8 cellular contexts compared by ENCODE assay signal in genomic region chr10:120423350-120424197, GRCh38. TPM values are rescaled to one million over a fixed set of nuclear protein-coding genes. Genes with fewer than 3 reads are reported as not detected.
A peak's percentile ranks its signal among the peaks of the same experiment; 100 is the strongest.
DNase-seq lines count a peak whose midpoint lies in the region; ATAC-seq and TF ChIP-seq lines count a peak whose summit lies in the region.

No MANE protein-coding gene starts in this region.

- DNase-seq in NCI-H146 (lab: John Stamatoyannopoulos, UW) (peak; percentile 18), NCI-H146 treated with DMSO at 0.1 percent for 48 hours (lab: John Stamatoyannopoulos, UW; ENCODE audit: unreplicated experiment) (no peak), LoVo (ENCODE audit: low spot score) (peak; percentile 58), glomerular visceral epithelial cell (ENCODE audit: extremely low spot score) (peak; percentile 76), pulmonary artery endothelial cell (ENCODE audit: low read depth, low spot score) (peak; percentile 40), NCI-H1436 treated with DMSO at 0.1 percent for 48 hours (lab: John Stamatoyannopoulos, UW) (no peak)

- TF ChIP-seq CTCF in WI38 (IDR thresholded peaks at IDR 0.05; ENCODE audit: low read depth, low read length): peak; percentile 44

- H3K4me3 ChIP-seq in WI38 (ENCODE audit: low read depth, low read length): no peak overlapping the region

- peak; percentile 56 for ATAC-seq in GM19463 (IDR thresholded peaks at IDR 0.05; ENCODE audit: unreplicated experiment)

RNA-seq across cellular contexts. Expression of gene PLPP4, which starts 33.5 kb away (rescaled TPM):
- total RNA-seq in pulmonary artery endothelial cell: 5.2 and 16.5 TPM in 2 replicates

Comparison
In these comparisons a context has a peak if more than half of its experiments do, and no peak if none do; other contexts are left out.
1. DNase-seq: peak in NCI-H146 (single experiment), LoVo (single experiment), glomerular visceral epithelial cell (single experiment) and pulmonary artery endothelial cell (single experiment); none in NCI-H146 treated with DMSO at 0.1 percent for 48 hours (single experiment) and NCI-H1436 treated with DMSO at 0.1 percent for 48 hours (single experiment).